ENCODE assay signal across 30 cellular contexts in genomic region chr18:26778054-26778393, GRCh38.
"Had no signal": no experiment of that assay in that cellular context is flagged by ENCODE, and none has a peak within 500 bp of the region (broad histone marks: within the 10 kb centered on the region; RNA-seq: fewer than 3 reads in every experiment).

No MANE protein-coding gene starts in this region.

- H3K9me3 Mint-ChIP-seq: neural progenitor cell; stimulated activated memory B cell treated with anti-CD40 and anti-IgM and Interleukin-4, amounts not matched to agents 10 μg/mL and 1 μg/mL and 100 μg/mL, for 72 hours; stimulated activated naive CD8-positive, alpha-beta T cell treated with anti-CD3 and anti-CD28 coated beads, Interleukin-15, amount 100 ng/mL, for 72 hours; type B pancreatic cell had no signal

- H3K4me2 ChIP-seq: smooth muscle cell had no signal

- H3K4me3 Mint-ChIP-seq: naive thymus-derived CD8-positive, alpha-beta T cell; natural killer cell treated with Interleukin-12 subunit alpha and Interleukin-12 subunit beta and Interleukin-15 and Interleukin-18, amount 100 ng/mL, for 72 hours; neural progenitor cell; stimulated activated memory B cell treated with anti-CD40 and anti-IgM and Interleukin-4, amounts not matched to agents 10 μg/mL and 1 μg/mL and 100 μg/mL, for 72 hours; stimulated activated naive CD8-positive, alpha-beta T cell treated with anti-CD3 and anti-CD28 coated beads, Interleukin-15, amount 100 ng/mL, for 72 hours; type B pancreatic cell had no signal

- H3K9me3 ChIP-seq: ovary, prostate gland, right atrium auricular region, spleen, suprapubic skin, testis, tibial artery, transverse colon, upper lobe of right lung, uterus had no signal

- DNase-seq: naive thymus-derived CD8-positive, alpha-beta T cell; occipital lobe; ovary; posterior cingulate gyrus; retina; spleen; stimulated activated CD4-positive, alpha-beta T cell treated with anti-CD3 and anti-CD28 coated beads, Interleukin-12 subunit alpha, Interleukin-12 subunit beta, amount 100 ng/mL, for 4 hours; stimulated activated CD4-positive, alpha-beta T cell treated with anti-CD3 and anti-CD28 coated beads, Interleukin-1b, Interleukin-23, amount 100 ng/mL, for 48 hours; stimulated activated CD4-positive, alpha-beta T cell treated with anti-CD3 and anti-CD28 coated beads, Interleukin-4, amount 100 ng/mL, for 1 hour; stimulated activated CD4-positive, alpha-beta T cell treated with anti-CD3 and anti-CD28 coated beads, Interleukin-4, amount 100 ng/mL, for 4 hours; stimulated activated CD8-positive, alpha-beta memory T cell treated with anti-CD3 and anti-CD28 coated beads, Interleukin-4, amount 100 ng/mL, for 48 hours; stimulated activated naive CD4-positive, alpha-beta T cell; stimulated activated naive CD8-positive, alpha-beta T cell treated with anti-CD3 and anti-CD28 coated beads, Interleukin-15, amount 100 ng/mL, for 72 hours; stimulated activated naive CD8-positive, alpha-beta T cell treated with anti-CD3 and anti-CD28 coated beads, Interleukin-15, Interleukin-2, amounts not matched to agents 100 U/mL and 50 U/mL, for 24 hours; substantia nigra; testis; tibial artery; transverse colon; upper lobe of right lung; uterus had no signal

- H3K4me3 ChIP-seq: neural progenitor cell, ovary, prostate gland, right atrium auricular region, skin epidermis, smooth muscle cell, spleen, suprapubic skin, testis, tibial artery, transverse colon, upper lobe of right lung, uterus had no signal

- H3K4me1 Mint-ChIP-seq: naive thymus-derived CD8-positive, alpha-beta T cell; stimulated activated memory B cell treated with anti-CD40 and anti-IgM and Interleukin-4, amounts not matched to agents 10 μg/mL and 1 μg/mL and 100 μg/mL, for 72 hours; stimulated activated naive CD8-positive, alpha-beta T cell treated with anti-CD3 and anti-CD28 coated beads, Interleukin-15, amount 100 ng/mL, for 72 hours had no signal

- H3K27me3 Mint-ChIP-seq: stimulated activated memory B cell treated with anti-CD40 and anti-IgM and Interleukin-4, amounts not matched to agents 10 μg/mL and 1 μg/mL and 100 μg/mL, for 72 hours; stimulated activated naive CD8-positive, alpha-beta T cell treated with anti-CD3 and anti-CD28 coated beads, Interleukin-15, amount 100 ng/mL, for 72 hours had no signal

- H3K9ac ChIP-seq: neural progenitor cell, parathyroid adenoma had no signal

- H3K4me1 ChIP-seq: parathyroid adenoma, prostate gland, right atrium auricular region, spleen, suprapubic skin, testis, tibial artery, transverse colon, uterus had no signal

- H3K27me3 ChIP-seq: neural progenitor cell, ovary, right atrium auricular region, spleen, testis, uterus had no signal

- H3K36me3 Mint-ChIP-seq: naive thymus-derived CD8-positive, alpha-beta T cell; natural killer cell treated with Interleukin-12 subunit alpha and Interleukin-12 subunit beta and Interleukin-15 and Interleukin-18, amount 100 ng/mL, for 72 hours; neural progenitor cell; stimulated activated memory B cell treated with anti-CD40 and anti-IgM and Interleukin-4, amounts not matched to agents 10 μg/mL and 1 μg/mL and 100 μg/mL, for 72 hours; type B pancreatic cell had no signal

- H3K27ac ChIP-seq: neural progenitor cell, ovary, parathyroid adenoma, prostate gland, right atrium auricular region, skin epidermis, spleen, suprapubic skin, testis, tibial artery, transverse colon, upper lobe of right lung, uterus had no signal

- H3K79me2 ChIP-seq: parathyroid adenoma had no signal

- H3K27ac Mint-ChIP-seq: natural killer cell treated with Interleukin-12 subunit alpha and Interleukin-12 subunit beta and Interleukin-15 and Interleukin-18, amount 100 ng/mL, for 72 hours; stimulated activated memory B cell treated with anti-CD40 and anti-IgM and Interleukin-4, amounts not matched to agents 10 μg/mL and 1 μg/mL and 100 μg/mL, for 72 hours; stimulated activated naive CD8-positive, alpha-beta T cell treated with anti-CD3 and anti-CD28 coated beads, Interleukin-15, amount 100 ng/mL, for 72 hours had no signal

- H2AFZ ChIP-seq: parathyroid adenoma had no signal

- H3K36me3 ChIP-seq: neural progenitor cell, ovary, prostate gland, right atrium auricular region, spleen, suprapubic skin, tibial artery, transverse colon, upper lobe of right lung, uterus had no signal
